In the genomic region with DNA sequence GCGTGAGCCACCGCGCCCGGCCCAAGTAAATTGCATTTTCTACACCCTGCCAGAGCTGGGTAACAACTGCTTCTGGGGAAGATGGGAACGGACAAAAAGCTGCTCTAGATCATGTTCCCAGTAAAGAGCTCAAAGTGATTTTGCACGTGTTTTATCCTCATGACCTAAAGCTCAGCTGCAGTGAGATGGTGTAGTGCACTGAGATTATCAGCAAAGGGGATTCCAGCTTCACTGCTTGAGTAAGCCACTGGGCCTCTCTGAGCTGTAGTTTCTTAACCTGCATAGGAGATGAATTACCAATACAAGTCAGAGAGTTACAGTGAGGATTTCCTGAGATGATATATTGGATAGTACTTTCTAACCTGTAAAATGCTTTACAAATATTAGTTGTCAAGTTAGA, we compare ENCODE assay signal across 19 cellular contexts. TPM values are rescaled to one million over a fixed set of nuclear protein-coding genes. Genes with fewer than 3 reads are reported as not detected.
DNase-seq lines count a peak whose midpoint lies in the region; ATAC-seq and TF ChIP-seq lines count a peak whose summit lies in the region.
"Had no signal": no experiment of that assay in that cellular context is flagged by ENCODE, and none has a peak within 500 bp of the region (broad histone marks: within the 10 kb centered on the region; RNA-seq: fewer than 3 reads in every experiment).

No MANE protein-coding gene starts in this region.

- no peak overlapping the region for H3K27ac ChIP-seq in right atrium auricular region
- H3K27ac ChIP-seq in caudate nucleus (ENCODE audit: low read depth, low read length) = peak overlapping the region; percentile 84
- H3K27ac ChIP-seq in layer of hippocampus (ENCODE audit: low read depth, low read length) = peak overlapping the region; percentile 85
- H3K27ac ChIP-seq in gastroesophageal sphincter = no peak overlapping the region
- H3K27ac ChIP-seq: BLaER1 treated with 17β-estradiol and CSF1 and Interleukin-3, amounts not matched to agents 10 nM and 100 nM; Peyer's patch had no signal

- H3K9me3 ChIP-seq in right atrium auricular region (no peaks in the 10 kb centered on the region), gastroesophageal sphincter (no peaks in the 10 kb centered on the region)
- H3K9me3 ChIP-seq: Peyer's patch had no signal

- intact Hi-C loops in Right ventricle myocardium superior (cut with DNase I) = no loop called here

- no peak for TF ChIP-seq EP300 in gastroesophageal sphincter (IDR thresholded peaks at IDR 0.05)

- no peaks in the 10 kb centered on the region for H3K36me3 ChIP-seq in right atrium auricular region
- no peaks in the 10 kb centered on the region for H3K36me3 ChIP-seq in gastroesophageal sphincter
- H3K36me3 ChIP-seq: BLaER1 treated with 17β-estradiol and CSF1 and Interleukin-3, amounts not matched to agents 10 nM and 100 nM; Peyer's patch had no signal

- H3K4me1 ChIP-seq in right atrium auricular region (peaks cover 0 to 21% of the 10 kb centered on the region in 2 donors), gastroesophageal sphincter (no peaks in the 10 kb centered on the region)
- H3K4me1 ChIP-seq: Peyer's patch had no signal

- no peak for TF ChIP-seq POLR2A in gastroesophageal sphincter (IDR thresholded peaks at IDR 0.05)

- H3K27me3 ChIP-seq in right atrium auricular region (no peaks in the 10 kb centered on the region), layer of hippocampus (ENCODE audit: control insufficient read depth, insufficient read depth, low read length) (no peaks in the 10 kb centered on the region), gastroesophageal sphincter (no peaks in the 10 kb centered on the region)
- H3K27me3 ChIP-seq: BLaER1 treated with 17β-estradiol and CSF1 and Interleukin-3, amounts not matched to agents 10 nM and 100 nM; Peyer's patch had no signal

- DNase-seq in Right ventricle myocardium superior (no peak), right atrium auricular region (ENCODE audit: low spot score) (no peak), caudate nucleus (lab: John Stamatoyannopoulos, UW) (peak in 2 of 61 donors; percentile 6 to 8), H4 (ENCODE audit: low spot score) (no peak)
- DNase-seq: DND-41, GF-D8, GOT3, HFFc6, KBM-7, NCI-H1417 treated with DMSO at 0.1 percent for 48 hours, NCI-H1930, NCI-H446, NCI-H774, Peyer's patch, SHP77 treated with DMSO at 0.1 percent for 48 hours had no signal

- H3K4me3 ChIP-seq in right atrium auricular region = no peak overlapping the region
- no peak overlapping the region for H3K4me3 ChIP-seq in gastroesophageal sphincter
- H3K4me3 ChIP-seq: BLaER1 treated with 17β-estradiol and CSF1 and Interleukin-3, amounts not matched to agents 10 nM and 100 nM; Peyer's patch had no signal

- ATAC-seq in Right ventricle myocardium superior (ENCODE audit: poor library complexity) = peak; percentile 40
- ATAC-seq in GM21786 (IDR thresholded peaks at IDR 0.05; ENCODE audit: unreplicated experiment) = no peak
- no peak for ATAC-seq in gastroesophageal sphincter

- TF ChIP-seq CTCF in right atrium auricular region (IDR thresholded peaks at IDR 0.05) = no peak
- no peak for TF ChIP-seq CTCF in gastroesophageal sphincter (IDR thresholded peaks at IDR 0.05)

- no CpG with 5 or more reads among the region's 6 CpGs for WGBS in gastroesophageal sphincter (ENCODE audit: low coverage in 1 of 2), 2 donors

RNA-seq across cellular contexts. Expression of a gene that starts 57.8 kb away (rescaled TPM):
- total RNA-seq in Right ventricle myocardium superior = 153 TPM
- total RNA-seq in right atrium auricular region = 100 to 1,000 TPM; 164 to 166 TPM
- 12.9 and 19.3 TPM in 2 replicates for total RNA-seq in H4 (2014; rRNA removed; shearing (Covaris generic))
- 100 to 1,000 TPM; 133 to 372 (median 163) TPM for total RNA-seq in gastroesophageal sphincter

Comparison
In these comparisons a context has a peak if more than half of its experiments do, and no peak if none do; other contexts are left out.
1. H3K27ac ChIP-seq: peak in caudate nucleus (single experiment) and layer of hippocampus (single experiment); none in right atrium auricular region (0 of 2) and gastroesophageal sphincter (0 of 4).